Comparison of ENCODE assay signal across 8 cellular contexts in genomic region chr2:169210917-169211316, GRCh38.
"Had no signal": no experiment of that assay in that cellular context is flagged by ENCODE, and none has a peak within 500 bp of the region (broad histone marks: within the 10 kb centered on the region; RNA-seq: fewer than 3 reads in every experiment).

No MANE protein-coding gene starts in this region.

- H3K4me3 ChIP-seq: GM12878 had no signal

- DNase-seq: GDM1, GF-D8 had no signal

- FAIRE-seq: G401.6, GM12878, GM12891, GM12892, GM18507, GM19239 had no signal

- ATAC-seq: GM12878 had no signal
